In genomic region chr7:105672820-105673219, GRCh38 we compare ENCODE assay signal across 1 cellular context.
TF ChIP-seq lines count a peak whose summit lies in the region.

No MANE protein-coding gene starts in this region.

TF ChIP-seq in GM23338, 12 proteins besides CTCF, POLR2A, EP300 and RAD21 (continued from another document):
- TF ChIP-seq, protein P1, sequence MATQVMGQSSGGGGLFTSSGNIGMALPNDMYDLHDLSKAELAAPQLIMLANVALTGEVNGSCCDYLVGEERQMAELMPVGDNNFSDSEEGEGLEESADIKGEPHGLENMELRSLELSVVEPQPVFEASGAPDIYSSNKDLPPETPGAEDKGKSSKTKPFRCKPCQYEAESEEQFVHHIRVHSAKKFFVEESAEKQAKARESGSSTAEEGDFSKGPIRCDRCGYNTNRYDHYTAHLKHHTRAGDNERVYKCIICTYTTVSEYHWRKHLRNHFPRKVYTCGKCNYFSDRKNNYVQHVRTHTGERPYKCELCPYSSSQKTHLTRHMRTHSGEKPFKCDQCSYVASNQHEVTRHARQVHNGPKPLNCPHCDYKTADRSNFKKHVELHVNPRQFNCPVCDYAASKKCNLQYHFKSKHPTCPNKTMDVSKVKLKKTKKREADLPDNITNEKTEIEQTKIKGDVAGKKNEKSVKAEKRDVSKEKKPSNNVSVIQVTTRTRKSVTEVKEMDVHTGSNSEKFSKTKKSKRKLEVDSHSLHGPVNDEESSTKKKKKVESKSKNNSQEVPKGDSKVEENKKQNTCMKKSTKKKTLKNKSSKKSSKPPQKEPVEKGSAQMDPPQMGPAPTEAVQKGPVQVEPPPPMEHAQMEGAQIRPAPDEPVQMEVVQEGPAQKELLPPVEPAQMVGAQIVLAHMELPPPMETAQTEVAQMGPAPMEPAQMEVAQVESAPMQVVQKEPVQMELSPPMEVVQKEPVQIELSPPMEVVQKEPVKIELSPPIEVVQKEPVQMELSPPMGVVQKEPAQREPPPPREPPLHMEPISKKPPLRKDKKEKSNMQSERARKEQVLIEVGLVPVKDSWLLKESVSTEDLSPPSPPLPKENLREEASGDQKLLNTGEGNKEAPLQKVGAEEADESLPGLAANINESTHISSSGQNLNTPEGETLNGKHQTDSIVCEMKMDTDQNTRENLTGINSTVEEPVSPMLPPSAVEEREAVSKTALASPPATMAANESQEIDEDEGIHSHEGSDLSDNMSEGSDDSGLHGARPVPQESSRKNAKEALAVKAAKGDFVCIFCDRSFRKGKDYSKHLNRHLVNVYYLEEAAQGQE (IDR thresholded peaks at IDR 0.05; ENCODE audit: unreplicated experiment): no peak
- TF ChIP-seq, protein P2, sequence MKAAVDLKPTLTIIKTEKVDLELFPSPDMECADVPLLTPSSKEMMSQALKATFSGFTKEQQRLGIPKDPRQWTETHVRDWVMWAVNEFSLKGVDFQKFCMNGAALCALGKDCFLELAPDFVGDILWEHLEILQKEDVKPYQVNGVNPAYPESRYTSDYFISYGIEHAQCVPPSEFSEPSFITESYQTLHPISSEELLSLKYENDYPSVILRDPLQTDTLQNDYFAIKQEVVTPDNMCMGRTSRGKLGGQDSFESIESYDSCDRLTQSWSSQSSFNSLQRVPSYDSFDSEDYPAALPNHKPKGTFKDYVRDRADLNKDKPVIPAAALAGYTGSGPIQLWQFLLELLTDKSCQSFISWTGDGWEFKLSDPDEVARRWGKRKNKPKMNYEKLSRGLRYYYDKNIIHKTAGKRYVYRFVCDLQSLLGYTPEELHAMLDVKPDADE (IDR thresholded peaks at IDR 0.05): no peak
- no peak for TF ChIP-seq NANOG (IDR thresholded peaks at IDR 0.05; ENCODE audit: borderline replicate concordance)
- no peak for TF ChIP-seq CREB1 (CRISPR knock-in tag; IDR thresholded peaks at IDR 0.05; ENCODE audit: low read depth)
- no peak for TF ChIP-seq ZNF331 (CRISPR knock-in tag; IDR thresholded peaks at IDR 0.05; ENCODE audit: low read depth)
- TF ChIP-seq EZH2phosphoT487 (IDR thresholded peaks at IDR 0.05; ENCODE audit: unreplicated experiment): no peak
- TF ChIP-seq ZNF114 (CRISPR knock-in tag; IDR thresholded peaks at IDR 0.05): no peak
